In the genomic region with DNA sequence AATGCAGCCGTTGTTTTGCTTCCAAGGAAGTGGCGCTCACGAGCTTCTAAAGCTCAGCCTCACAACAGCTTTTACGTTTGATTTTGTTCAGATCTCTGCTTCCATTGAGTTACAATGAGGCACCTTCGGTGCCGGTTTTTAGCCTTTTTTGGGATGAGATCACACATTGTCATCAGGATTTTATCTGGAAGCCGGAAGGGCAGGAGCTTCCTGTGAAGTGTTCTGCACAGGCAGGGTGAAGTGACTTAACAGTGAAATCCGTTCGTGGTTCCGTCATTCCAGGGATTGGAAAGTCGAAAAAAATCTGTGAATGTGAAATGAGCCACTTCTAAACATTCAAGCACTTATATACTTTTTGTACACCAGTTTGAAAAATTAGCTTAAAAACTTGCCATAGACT, we compare ENCODE assay signal across 16 cellular contexts.
"Had no signal": no experiment of that assay in that cellular context is flagged by ENCODE, and none has a peak within 500 bp of the region (broad histone marks: within the 10 kb centered on the region; RNA-seq: fewer than 3 reads in every experiment).

No MANE protein-coding gene starts in this region.

- H3K4me3 Mint-ChIP-seq: activated CD4-positive, alpha-beta T cell treated with anti-CD3 and anti-CD28 coated beads, Interleukin-2, amount 10 ng/mL, durations not matched to agents 7 days and 5 days; activated naive CD8-positive, alpha-beta T cell treated with anti-CD3 and anti-CD28 coated beads, Interleukin-2, amount 10 ng/mL, durations not matched to agents 7 days and 5 days; activated T-helper 1 cell treated with anti-CD3 and anti-CD28 coated beads, Interleukin-12 subunit alpha, Interleukin-12 subunit beta, Interleukin-2, Interleukin-4 antibody, amounts not matched to agents 30 ng/mL and 10 ng/mL and 1 ng/mL, durations not matched to agents 14 hours and 24 hours and 36 hours; mesothelial cell of epicardium; nephron progenitor cell; T-helper 2 cell treated with Interferon-gamma antibody and Interleukin-4, amounts not matched to agents 5 μg/mL and 100 μg/mL, for 36 hours had no signal

- DNase-seq: activated CD4-positive, alpha-beta T cell treated with anti-CD3 and anti-CD28 coated beads, Interleukin-2, amount 10 ng/mL, durations not matched to agents 7 days and 5 days; activated naive CD4-positive, alpha-beta T cell; activated naive CD8-positive, alpha-beta T cell treated with anti-CD3 and anti-CD28 coated beads, Interleukin-2, amount 10 ng/mL, durations not matched to agents 7 days and 5 days; hypothalamus; nephron progenitor cell; ovary; stimulated activated CD4-positive, alpha-beta T cell treated with anti-CD3 and anti-CD28 coated beads, Interleukin-4, amount 100 ng/mL, for 24 hours; stimulated activated naive CD4-positive, alpha-beta T cell; substantia nigra; transverse colon had no signal

- H3K36me3 Mint-ChIP-seq: activated naive CD8-positive, alpha-beta T cell treated with anti-CD3 and anti-CD28 coated beads, Interleukin-2, amount 10 ng/mL, durations not matched to agents 7 days and 5 days; mesothelial cell of epicardium had no signal

- H3K4me1 Mint-ChIP-seq: activated CD4-positive, alpha-beta T cell treated with anti-CD3 and anti-CD28 coated beads, Interleukin-2, amount 10 ng/mL, durations not matched to agents 7 days and 5 days; activated naive CD8-positive, alpha-beta T cell treated with anti-CD3 and anti-CD28 coated beads, Interleukin-2, amount 10 ng/mL, durations not matched to agents 7 days and 5 days; mesothelial cell of epicardium had no signal

- H3K4me1 ChIP-seq: transverse colon, vagina had no signal

- H3K36me3 ChIP-seq: ovary, transverse colon, vagina had no signal

- H3K27ac Mint-ChIP-seq: activated CD4-positive, alpha-beta T cell treated with anti-CD3 and anti-CD28 coated beads, Interleukin-2, amount 10 ng/mL, durations not matched to agents 7 days and 5 days; activated naive CD8-positive, alpha-beta T cell treated with anti-CD3 and anti-CD28 coated beads, Interleukin-2, amount 10 ng/mL, durations not matched to agents 7 days and 5 days; activated T-helper 1 cell treated with anti-CD3 and anti-CD28 coated beads, Interleukin-12 subunit alpha, Interleukin-12 subunit beta, Interleukin-2, Interleukin-4 antibody, amounts not matched to agents 30 ng/mL and 10 ng/mL and 1 ng/mL, durations not matched to agents 14 hours and 24 hours and 36 hours; mesothelial cell of epicardium; nephron progenitor cell; T-helper 2 cell treated with Interferon-gamma antibody and Interleukin-4, amounts not matched to agents 5 μg/mL and 100 μg/mL, for 36 hours had no signal

- H3K27me3 Mint-ChIP-seq: activated CD4-positive, alpha-beta T cell treated with anti-CD3 and anti-CD28 coated beads, Interleukin-2, amount 10 ng/mL, durations not matched to agents 7 days and 5 days; activated naive CD8-positive, alpha-beta T cell treated with anti-CD3 and anti-CD28 coated beads, Interleukin-2, amount 10 ng/mL, durations not matched to agents 7 days and 5 days had no signal

- H3K4me3 ChIP-seq: lung, ovary, skin epidermis, transverse colon, vagina had no signal

- H3K27ac ChIP-seq: ovary, skin epidermis, transverse colon, vagina had no signal

- H3K27me3 ChIP-seq: ovary, transverse colon, vagina had no signal

- H3K9me3 ChIP-seq: ovary, vagina had no signal
